ENCODE assay signal across 19 cellular contexts in the genomic region with DNA sequence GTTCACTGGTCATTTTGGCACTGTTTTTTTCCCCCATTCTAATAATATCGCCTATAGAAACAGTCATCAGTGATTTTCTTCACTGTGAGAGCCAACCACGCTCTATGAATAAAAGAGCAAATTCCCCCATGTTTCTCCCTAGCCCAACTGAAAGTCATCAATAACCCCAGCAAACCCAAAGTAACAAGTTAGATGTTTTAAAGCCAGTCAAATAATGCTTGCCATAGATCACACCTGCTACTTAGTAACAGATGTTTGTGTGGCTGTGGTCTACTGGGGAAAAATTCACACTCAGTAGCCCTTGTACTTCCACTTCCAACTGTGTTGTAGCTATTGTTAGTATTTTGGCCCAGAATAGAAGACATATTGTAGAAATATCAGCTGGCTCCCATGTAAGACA.
DNase-seq lines count a peak whose midpoint lies in the region; ATAC-seq and FAIRE-seq lines count a peak whose summit lies in the region.
"Had no signal": no experiment of that assay in that cellular context is flagged by ENCODE, and none has a peak within 500 bp of the region (broad histone marks: within the 10 kb centered on the region; RNA-seq: fewer than 3 reads in every experiment).

No MANE protein-coding gene starts in this region.

- DNase-seq in GM18507 (ENCODE audit: extremely low spot score, insufficient read length, low read depth), result no peak
- peak; percentile 9 for DNase-seq in NCI-H446 treated with DMSO at 0.1 percent for 48 hours (lab: John Stamatoyannopoulos, UW)
- DNase-seq in SHP77 treated with DMSO at 0.1 percent for 48 hours (lab: John Stamatoyannopoulos, UW), result no peak
- no peak for DNase-seq in GDM1 (lab: John Stamatoyannopoulos, UW)
- no peak for DNase-seq in stimulated activated naive CD4-positive, alpha-beta T cell treated with Interleukin-2 at 50 U/mL for 16 hours (lab: John Stamatoyannopoulos, UW)
- DNase-seq in KG1 (lab: John Stamatoyannopoulos, UW), result no peak
- DNase-seq: activated CD4-positive, CD25-positive, alpha-beta regulatory T cell treated with anti-CD3 and anti-CD28 coated beads, Interleukin-2, amount 50 U/mL, for 72 hours; activated effector memory CD4-positive, alpha-beta T cell treated with anti-CD3 and anti-CD28 coated beads, Interleukin-2, amount 50 U/mL, for 16 hours; amniotic stem cell; central memory CD4-positive, alpha-beta T cell; heart right ventricle; islet precursor cell; NCI-H187 treated with DMSO at 0.1 percent for 48 hours; NCI-H510A treated with DMSO at 0.1 percent for 48 hours; OCI-M1; T-helper 9 cell had no signal

- ATAC-seq in GM21381 (IDR thresholded peaks at IDR 0.05; ENCODE audit: unreplicated experiment) (peak; percentile 56), HG02884 (IDR thresholded peaks at IDR 0.05; ENCODE audit: unreplicated experiment) (peak; percentile 49)
- ATAC-seq: heart right ventricle, HepG2 had no signal

- peak; percentile 9 for FAIRE-seq in GM18507 (lab: Jason Lieb, UNC)
- FAIRE-seq: HepG2 had no signal
